Comparison of ENCODE assay signal across 2 cellular contexts in genomic region chr15:78850352-78850751, GRCh38.
TF ChIP-seq lines count a peak whose summit lies in the region.

No MANE protein-coding gene starts in this region.

TF ChIP-seq in IMR-90, 13 proteins besides CTCF, POLR2A, EP300 and RAD21:
- TF ChIP-seq BHLHE40 (IDR thresholded peaks at IDR 0.05; ENCODE audit: low read depth, low read length), result no peak
- TF ChIP-seq MXI1 (IDR thresholded peaks at IDR 0.05; ENCODE audit: borderline replicate concordance, low read depth, low read length), result no peak
- TF ChIP-seq NFE2L2 (IDR thresholded peaks at IDR 0.05; ENCODE audit: low read depth, low read length), result no peak
- TF ChIP-seq MAFK (IDR thresholded peaks at IDR 0.05; ENCODE audit: low read depth, low read length), result no peak
- TF ChIP-seq ELK1 (IDR thresholded peaks at IDR 0.05; ENCODE audit: borderline replicate concordance, low read depth, low read length), result no peak
- no peak for TF ChIP-seq RCOR1 (IDR thresholded peaks at IDR 0.05; ENCODE audit: insufficient replicate concordance, low read length)
- no peak for TF ChIP-seq MAZ (IDR thresholded peaks at IDR 0.05; ENCODE audit: borderline replicate concordance, low read depth, low read length)
- no peak for TF ChIP-seq CHD1 (IDR thresholded peaks at IDR 0.05; ENCODE audit: low read depth, low read length)

TF ChIP-seq in GM23338, 12 proteins besides CTCF, POLR2A, EP300 and RAD21 (continued from another document):
- TF ChIP-seq NANOG (IDR thresholded peaks at IDR 0.05; ENCODE audit: borderline replicate concordance) (no peak), ETS1 (IDR thresholded peaks at IDR 0.05) (no peak), ZNF331 (CRISPR knock-in tag; IDR thresholded peaks at IDR 0.05; ENCODE audit: low read depth) (no peak), JUNB (IDR thresholded peaks at IDR 0.05; ENCODE audit: unreplicated experiment) (no peak), CREB1 (CRISPR knock-in tag; IDR thresholded peaks at IDR 0.05; ENCODE audit: low read depth) (no peak), ZNF462 (CRISPR knock-in tag; IDR thresholded peaks at IDR 0.05) (no peak), REST (IDR thresholded peaks at IDR 0.05; ENCODE audit: unreplicated experiment) (no peak), EZH2phosphoT487 (IDR thresholded peaks at IDR 0.05; ENCODE audit: unreplicated experiment) (no peak), ZNF114 (CRISPR knock-in tag; IDR thresholded peaks at IDR 0.05) (no peak)
